Comparison of ENCODE assay signal across 14 cellular contexts in genomic region chr2:44598731-44599529, GRCh38.
DNase-seq lines count a peak whose midpoint lies in the region; ATAC-seq, FAIRE-seq and TF ChIP-seq lines count a peak whose summit lies in the region.
"Had no signal": no experiment of that assay in that cellular context is flagged by ENCODE, and none has a peak within 500 bp of the region (broad histone marks: within the 10 kb centered on the region; RNA-seq: fewer than 3 reads in every experiment).

No MANE protein-coding gene starts in this region.

- intact Hi-C loops in CD4-positive, alpha-beta memory T cell (cut with micrococcal nuclease): no loop called here
- intact Hi-C loops in kidney (cut with DNase I): no loop called here

- H3K36me3 ChIP-seq in adipocyte (ENCODE audit: control insufficient read depth, insufficient read depth, low read length, severe bottlenecking) (no peaks in the 10 kb centered on the region), kidney (ENCODE audit: control insufficient read depth in 1 of 2, insufficient read depth in 2 of 2, low read length in 2 of 2) (no peaks in the 10 kb centered on the region)
- H3K36me3 ChIP-seq in CD4-positive, alpha-beta memory T cell (ENCODE audit: insufficient read depth, low read length): no peaks in the 10 kb centered on the region

- ATAC-seq in GM19351 (IDR thresholded peaks at IDR 0.05; ENCODE audit: unreplicated experiment) (peak; percentile 48), GM21447 (IDR thresholded peaks at IDR 0.05; ENCODE audit: unreplicated experiment) (no peak)

- H3K4me3 Mint-ChIP-seq in CD4-positive, alpha-beta memory T cell: peak overlapping the region in 1 of 8 donors; percentile 66
- H3K4me3 Mint-ChIP-seq: T-helper 2 cell treated with Interferon-gamma antibody and Interleukin-4, amounts not matched to agents 5 μg/mL and 100 μg/mL, for 36 hours had no signal

- H3K4me3 ChIP-seq in adipocyte (ENCODE audit: low read length) (no peak overlapping the region), kidney (ENCODE audit: low read length in 2 of 2) (no peak overlapping the region)
- H3K4me3 ChIP-seq in CD4-positive, alpha-beta memory T cell (ENCODE audit: low read length in 2 of 2): no peak overlapping the region

- H3K27ac Mint-ChIP-seq in CD4-positive, alpha-beta memory T cell: no peak overlapping the region
- H3K27ac Mint-ChIP-seq: T-helper 2 cell treated with Interferon-gamma antibody and Interleukin-4, amounts not matched to agents 5 μg/mL and 100 μg/mL, for 36 hours had no signal

- TF ChIP-seq CTCF in kidney (IDR thresholded peaks at IDR 0.05; ENCODE audit: borderline replicate concordance, extremely low read depth, insufficient read depth): no peak

- no peaks in the 10 kb centered on the region for H3K4me1 Mint-ChIP-seq in CD4-positive, alpha-beta memory T cell

- peaks cover 0 to 8% (median 0%) of the 10 kb centered on the region in 8 donors for H3K9me3 Mint-ChIP-seq in CD4-positive, alpha-beta memory T cell

- POLR2A ChIA-PET in CD4-positive, alpha-beta memory T cell (lab: Charles Lee; ENCODE audit: partially characterized antibody): no interaction called here

- H3K9ac ChIP-seq in adipocyte (ENCODE audit: low read length) (no peak overlapping the region), kidney (ENCODE audit: low read length in 2 of 2) (no peak overlapping the region)

- CTCF ChIA-PET in CD4-positive, alpha-beta memory T cell (lab: Charles Lee; ENCODE audit: partially characterized antibody): no interaction called here

- no peaks in the 10 kb centered on the region for H3K27me3 ChIP-seq in adipocyte (replicated peaks; ENCODE audit: control insufficient read depth, insufficient read depth, low read length)
- H3K27me3 ChIP-seq in CD4-positive, alpha-beta memory T cell (ENCODE audit: insufficient read depth, low read length): no peaks in the 10 kb centered on the region

- DNase-seq in DMS 273 (lab: John Stamatoyannopoulos, UW; ENCODE audit: unreplicated experiment): peak; percentile 77
- DNase-seq in NCI-H1417 treated with DMSO at 0.1 percent for 48 hours (lab: John Stamatoyannopoulos, UW): peak; percentile 29
- DNase-seq in adipocyte (ENCODE audit: low read depth): peak; percentile 72
- DNase-seq in CD4-positive, alpha-beta memory T cell: no peak
- no peak for DNase-seq in kidney
- no peak for DNase-seq in amygdala (lab: John Stamatoyannopoulos, UW)
- DNase-seq: activated CD4-positive, alpha-beta T cell treated with anti-CD3 and anti-CD28 coated beads, Interleukin-2, amount 50 U/mL, for 1 hour; erythroblast; MV-4-11; NCI-H510A treated with DMSO at 0.1 percent for 48 hours; RPMI8226 had no signal

- no peaks in the 10 kb centered on the region for H3K9me3 ChIP-seq in adipocyte (ENCODE audit: control insufficient read depth, low read length)
- H3K9me3 ChIP-seq in CD4-positive, alpha-beta memory T cell (ENCODE audit: control insufficient read depth in 1 of 2, low read length in 2 of 2): no peaks in the 10 kb centered on the region
- no peaks in the 10 kb centered on the region for H3K9me3 ChIP-seq in kidney (ENCODE audit: control insufficient read depth in 1 of 2, low read length in 2 of 2)

- H3K36me3 Mint-ChIP-seq in CD4-positive, alpha-beta memory T cell: peaks cover 1 to 10% of the 10 kb centered on the region in 2 donors

- H3K27me3 Mint-ChIP-seq in CD4-positive, alpha-beta memory T cell: no peaks in the 10 kb centered on the region

- H3K27ac ChIP-seq in CD4-positive, alpha-beta memory T cell (ENCODE audit: low read depth, low read length): no peak overlapping the region
- H3K27ac ChIP-seq in kidney (ENCODE audit: low read depth in 2 of 2, low read length in 2 of 2): no peak overlapping the region

- FAIRE-seq in kidney (lab: Jason Lieb, UNC): no peak

- H3K4me1 ChIP-seq in adipocyte (ENCODE audit: control insufficient read depth, insufficient read depth, low read length) (peaks cover 5% of the 10 kb centered on the region), kidney (ENCODE audit: control insufficient read depth in 1 of 2, insufficient read depth in 1 of 2, low read depth in 1 of 2, low read length in 2 of 2) (no peaks in the 10 kb centered on the region)
- no peaks in the 10 kb centered on the region for H3K4me1 ChIP-seq in CD4-positive, alpha-beta memory T cell (ENCODE audit: insufficient read depth, low read length)

Comparison
In these comparisons a context has a peak if more than half of its experiments do, and no peak if none do; other contexts are left out.
1. DNase-seq: peak in DMS 273 (single experiment), NCI-H1417 treated with DMSO at 0.1 percent for 48 hours (single experiment) and adipocyte (single experiment); none in CD4-positive, alpha-beta memory T cell (0 of 5), kidney (single experiment) and amygdala (0 of 56).